In genomic region chr2:179793238-179793637, GRCh38 we compare ENCODE assay signal across 32 cellular contexts.
"Had no signal": no experiment of that assay in that cellular context is flagged by ENCODE, and none has a peak within 500 bp of the region (broad histone marks: within the 10 kb centered on the region; RNA-seq: fewer than 3 reads in every experiment).

No MANE protein-coding gene starts in this region.

- H3K27ac Mint-ChIP-seq: activated CD4-positive, alpha-beta memory T cell treated with anti-CD3 and anti-CD28 coated beads for 36 hours; activated CD4-positive, alpha-beta T cell treated with anti-CD3 and anti-CD28 coated beads for 36 hours; activated CD4-positive, alpha-beta T cell treated with anti-CD3 and anti-CD28 coated beads, Interleukin-2, amount 10 ng/mL, durations not matched to agents 24 days and 14 days; activated CD8-positive, alpha-beta memory T cell treated with anti-CD3 and anti-CD28 coated beads, Interleukin-2, amount 10 ng/mL, durations not matched to agents 7 days and 5 days; activated CD8-positive, alpha-beta T cell treated with anti-CD3 and anti-CD28 coated beads, Interleukin-2, amount 10 ng/mL, durations not matched to agents 7 days and 5 days; activated naive CD4-positive, alpha-beta T cell treated with anti-CD3 and anti-CD28 coated beads for 36 hours; activated naive CD4-positive, alpha-beta T cell treated with anti-CD3 and anti-CD28 coated beads, Interleukin-2, amount 50 U/mL, for 24 hours; activated naive CD8-positive, alpha-beta T cell treated with anti-CD3 and anti-CD28 coated beads for 36 hours; activated naive CD8-positive, alpha-beta T cell treated with anti-CD3 and anti-CD28 coated beads, Interleukin-2, amount 50 U/mL, for 24 hours; activated T-helper 1 cell treated with anti-CD3 and anti-CD28 coated beads, Interleukin-12 subunit alpha, Interleukin-12 subunit beta, Interleukin-2, Interleukin-4 antibody, amounts not matched to agents 30 ng/mL and 10 ng/mL and 1 ng/mL, durations not matched to agents 14 hours and 24 hours and 36 hours; activated T-helper 2 cell treated with anti-CD3 and anti-CD28 coated beads, Interferon-gamma antibody, Interleukin-2, Interleukin-4, amounts not matched to agents 10 μg/mL and 5 μg/mL and 100 μg/mL, durations not matched to agents 14 hours and 24 hours and 36 hours; effector memory CD8-positive, alpha-beta T cell; T-helper 17 cell; T-helper 2 cell treated with Interferon-gamma antibody and Interleukin-4, amounts not matched to agents 5 μg/mL and 100 μg/mL, for 36 hours had no signal

- DNase-seq: activated CD4-positive, alpha-beta memory T cell treated with anti-CD3 and anti-CD28 coated beads for 36 hours; activated CD4-positive, alpha-beta T cell treated with anti-CD3 and anti-CD28 coated beads for 36 hours; activated CD4-positive, alpha-beta T cell treated with anti-CD3 and anti-CD28 coated beads, Interleukin-2, amount 10 ng/mL, durations not matched to agents 24 days and 14 days; activated CD4-positive, CD25-positive, alpha-beta regulatory T cell; activated CD4-positive, CD25-positive, alpha-beta regulatory T cell treated with anti-CD3 and anti-CD28 coated beads, Interleukin-2, amount 50 U/mL, for 72 hours; activated CD8-positive, alpha-beta memory T cell treated with anti-CD3 and anti-CD28 coated beads, Interleukin-2, amount 10 ng/mL, durations not matched to agents 7 days and 5 days; activated CD8-positive, alpha-beta memory T cell treated with anti-CD3 and anti-CD28 coated beads, Interleukin-2, amount 50 U/mL, for 4 hours; activated CD8-positive, alpha-beta T cell treated with anti-CD3 and anti-CD28 coated beads, Interleukin-2, amount 10 ng/mL, durations not matched to agents 7 days and 5 days; activated effector memory CD4-positive, alpha-beta T cell treated with anti-CD3 and anti-CD28 coated beads, Interleukin-2, amount 50 U/mL, for 16 hours; activated naive CD4-positive, alpha-beta T cell treated with anti-CD3 and anti-CD28 coated beads for 36 hours; activated naive CD8-positive, alpha-beta T cell treated with anti-CD3 and anti-CD28 coated beads for 36 hours; activated naive CD8-positive, alpha-beta T cell treated with anti-CD3 and anti-CD28 coated beads, Interleukin-2, amount 50 U/mL, for 24 hours; activated T-cell treated with anti-CD3 and anti-CD28 coated beads, Interleukin-2, amount 50 U/mL, for 1 hour; activated T-cell treated with anti-CD3 and anti-CD28 coated beads, Interleukin-2, amount 50 U/mL, for 48 hours; adrenal gland; amygdala; aorta; body of pancreas; caudate nucleus; cortex of kidney; dermis blood vessel endothelial cell; effector CD4-positive, alpha-beta T cell; effector memory CD8-positive, alpha-beta T cell; foreskin fibroblast; head of caudate nucleus; T-helper 17 cell; T1000 had no signal

- H3K9me3 Mint-ChIP-seq: activated CD4-positive, alpha-beta memory T cell treated with anti-CD3 and anti-CD28 coated beads for 36 hours; activated CD4-positive, alpha-beta T cell treated with anti-CD3 and anti-CD28 coated beads, Interleukin-2, amount 10 ng/mL, durations not matched to agents 24 days and 14 days; activated naive CD4-positive, alpha-beta T cell treated with anti-CD3 and anti-CD28 coated beads for 36 hours; activated naive CD8-positive, alpha-beta T cell treated with anti-CD3 and anti-CD28 coated beads for 36 hours; activated naive CD8-positive, alpha-beta T cell treated with anti-CD3 and anti-CD28 coated beads, Interleukin-2, amount 50 U/mL, for 24 hours; activated T-helper 1 cell treated with anti-CD3 and anti-CD28 coated beads, Interleukin-12 subunit alpha, Interleukin-12 subunit beta, Interleukin-2, Interleukin-4 antibody, amounts not matched to agents 30 ng/mL and 10 ng/mL and 1 ng/mL, durations not matched to agents 14 hours and 24 hours and 36 hours; activated T-helper 2 cell treated with anti-CD3 and anti-CD28 coated beads, Interferon-gamma antibody, Interleukin-2, Interleukin-4, amounts not matched to agents 10 μg/mL and 5 μg/mL and 100 μg/mL, durations not matched to agents 14 hours and 24 hours and 36 hours; effector memory CD8-positive, alpha-beta T cell; T-helper 2 cell treated with Interferon-gamma antibody and Interleukin-4, amounts not matched to agents 5 μg/mL and 100 μg/mL, for 36 hours had no signal

- H3K4me1 Mint-ChIP-seq: activated CD4-positive, alpha-beta T cell treated with anti-CD3 and anti-CD28 coated beads for 36 hours; activated CD4-positive, alpha-beta T cell treated with anti-CD3 and anti-CD28 coated beads, Interleukin-2, amount 10 ng/mL, durations not matched to agents 24 days and 14 days; activated CD8-positive, alpha-beta memory T cell treated with anti-CD3 and anti-CD28 coated beads, Interleukin-2, amount 10 ng/mL, durations not matched to agents 7 days and 5 days; activated naive CD4-positive, alpha-beta T cell treated with anti-CD3 and anti-CD28 coated beads, Interleukin-2, amount 50 U/mL, for 24 hours; activated naive CD8-positive, alpha-beta T cell treated with anti-CD3 and anti-CD28 coated beads for 36 hours; activated naive CD8-positive, alpha-beta T cell treated with anti-CD3 and anti-CD28 coated beads, Interleukin-2, amount 50 U/mL, for 24 hours; T-helper 17 cell had no signal

- H3K27me3 Mint-ChIP-seq: activated CD4-positive, alpha-beta T cell treated with anti-CD3 and anti-CD28 coated beads for 36 hours; activated CD4-positive, alpha-beta T cell treated with anti-CD3 and anti-CD28 coated beads, Interleukin-2, amount 10 ng/mL, durations not matched to agents 24 days and 14 days; activated naive CD4-positive, alpha-beta T cell treated with anti-CD3 and anti-CD28 coated beads, Interleukin-2, amount 50 U/mL, for 24 hours; activated naive CD8-positive, alpha-beta T cell treated with anti-CD3 and anti-CD28 coated beads for 36 hours; activated naive CD8-positive, alpha-beta T cell treated with anti-CD3 and anti-CD28 coated beads, Interleukin-2, amount 50 U/mL, for 24 hours; effector memory CD8-positive, alpha-beta T cell; T-helper 17 cell had no signal

- H3K4me3 Mint-ChIP-seq: activated CD4-positive, alpha-beta memory T cell treated with anti-CD3 and anti-CD28 coated beads for 36 hours; activated CD4-positive, alpha-beta T cell treated with anti-CD3 and anti-CD28 coated beads for 36 hours; activated CD4-positive, alpha-beta T cell treated with anti-CD3 and anti-CD28 coated beads, Interleukin-2, amount 10 ng/mL, durations not matched to agents 24 days and 14 days; activated CD8-positive, alpha-beta memory T cell treated with anti-CD3 and anti-CD28 coated beads, Interleukin-2, amount 10 ng/mL, durations not matched to agents 7 days and 5 days; activated CD8-positive, alpha-beta T cell treated with anti-CD3 and anti-CD28 coated beads, Interleukin-2, amount 10 ng/mL, durations not matched to agents 7 days and 5 days; activated naive CD4-positive, alpha-beta T cell treated with anti-CD3 and anti-CD28 coated beads for 36 hours; activated naive CD4-positive, alpha-beta T cell treated with anti-CD3 and anti-CD28 coated beads, Interleukin-2, amount 50 U/mL, for 24 hours; activated naive CD8-positive, alpha-beta T cell treated with anti-CD3 and anti-CD28 coated beads for 36 hours; activated naive CD8-positive, alpha-beta T cell treated with anti-CD3 and anti-CD28 coated beads, Interleukin-2, amount 50 U/mL, for 24 hours; activated T-helper 1 cell treated with anti-CD3 and anti-CD28 coated beads, Interleukin-12 subunit alpha, Interleukin-12 subunit beta, Interleukin-2, Interleukin-4 antibody, amounts not matched to agents 30 ng/mL and 10 ng/mL and 1 ng/mL, durations not matched to agents 14 hours and 24 hours and 36 hours; effector memory CD8-positive, alpha-beta T cell; T-helper 17 cell; T-helper 2 cell treated with Interferon-gamma antibody and Interleukin-4, amounts not matched to agents 5 μg/mL and 100 μg/mL, for 36 hours had no signal

- ATAC-seq: activated CD4-positive, alpha-beta T cell treated with anti-CD3 and anti-CD28 coated beads for 36 hours; activated CD8-positive, alpha-beta memory T cell treated with anti-CD3 and anti-CD28 coated beads, Interleukin-2, amount 10 ng/mL, durations not matched to agents 7 days and 5 days; activated CD8-positive, alpha-beta T cell treated with anti-CD3 and anti-CD28 coated beads, Interleukin-2, amount 10 ng/mL, durations not matched to agents 7 days and 5 days; activated naive CD8-positive, alpha-beta T cell treated with anti-CD3 and anti-CD28 coated beads, Interleukin-2, amount 50 U/mL, for 24 hours; body of pancreas; effector memory CD8-positive, alpha-beta T cell; esophagus mucosa; T-helper 17 cell had no signal
